In the genomic region with DNA sequence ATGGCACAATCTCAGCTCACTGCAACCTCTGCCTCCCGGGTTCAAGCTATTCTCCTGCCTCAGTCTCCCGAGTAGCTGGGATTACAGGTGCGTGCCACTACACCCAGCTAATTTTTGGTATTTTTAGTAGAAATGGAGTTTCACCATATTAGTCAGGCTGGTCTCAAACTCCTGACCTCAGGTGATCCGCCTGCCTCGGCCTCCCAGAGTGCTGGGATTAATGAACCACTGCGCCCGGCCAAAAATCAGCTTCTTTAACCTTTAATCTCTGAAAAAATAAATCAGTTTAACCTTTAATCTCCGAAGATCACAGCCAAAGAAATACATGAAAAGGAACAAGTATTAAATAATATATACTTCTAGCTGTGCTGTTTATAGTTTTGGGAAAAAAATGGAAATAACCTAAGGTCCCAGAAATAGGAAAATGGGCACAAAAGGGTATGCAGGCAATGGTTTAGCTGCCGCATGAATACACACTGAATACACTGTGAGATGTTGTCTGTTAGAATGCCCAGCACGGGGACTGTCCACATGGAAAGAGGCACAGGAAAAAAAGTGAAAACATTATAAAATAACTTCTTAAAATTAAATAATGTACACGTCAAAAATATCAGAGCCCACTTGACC, we compare ENCODE assay signal across 9 cellular contexts. TPM values are rescaled to one million over a fixed set of nuclear protein-coding genes. Genes with fewer than 3 reads are reported as not detected.
DNase-seq lines count a peak whose midpoint lies in the region; ATAC-seq lines count a peak whose summit lies in the region.
"Had no signal": no experiment of that assay in that cellular context is flagged by ENCODE, and none has a peak within 500 bp of the region (broad histone marks: within the 10 kb centered on the region; RNA-seq: fewer than 3 reads in every experiment).

No MANE protein-coding gene starts in this region.

- peaks cover 39% of the 10 kb centered on the region for H3K4me1 Mint-ChIP-seq in stimulated activated naive CD8-positive, alpha-beta T cell treated with anti-CD3 and anti-CD28 coated beads, Interleukin-15, Interleukin-2, amounts not matched to agents 100 ng/mL and 50 ng/mL, for 24 hours (ENCODE audit: low read depth)
- peaks cover 27% of the 10 kb centered on the region for H3K4me1 Mint-ChIP-seq in activated T-helper 2 cell treated with anti-CD3 and anti-CD28 coated beads, Interferon-gamma antibody, Interleukin-2, Interleukin-4, amounts not matched to agents 10 μg/mL and 5 μg/mL and 100 μg/mL, durations not matched to agents 14 hours and 24 hours and 36 hours (ENCODE audit: low read depth)
- H3K4me1 Mint-ChIP-seq in memory B cell = peaks cover 22% of the 10 kb centered on the region

- DNase-seq in stimulated activated naive CD8-positive, alpha-beta T cell treated with anti-CD3 and anti-CD28 coated beads, Interleukin-15, Interleukin-2, amounts not matched to agents 100 U/mL and 50 U/mL, for 24 hours = no peak
- DNase-seq in activated T-helper 2 cell treated with anti-CD3 and anti-CD28 coated beads, Interferon-gamma antibody, Interleukin-2, Interleukin-4, amounts not matched to agents 10 μg/mL and 5 μg/mL and 100 μg/mL, durations not matched to agents 14 hours and 24 hours and 36 hours (ENCODE audit: low spot score) = no peak
- DNase-seq in memory B cell (ENCODE audit: low spot score in 2 of 2) (no peak), G401 (ENCODE audit: low spot score) (no peak)
- DNase-seq in stimulated activated CD4-positive, alpha-beta T cell treated with anti-CD3 and anti-CD28 coated beads, Interleukin-4, amount 100 ng/mL, for 4 hours = no peak
- DNase-seq: NCI-H1092 treated with DMSO at 0.1 percent for 48 hours had no signal

- peaks cover 26% of the 10 kb centered on the region for H3K36me3 Mint-ChIP-seq in stimulated activated naive CD8-positive, alpha-beta T cell treated with anti-CD3 and anti-CD28 coated beads, Interleukin-15, Interleukin-2, amounts not matched to agents 100 ng/mL and 50 ng/mL, for 24 hours (ENCODE audit: low read depth)
- peaks cover 30% of the 10 kb centered on the region for H3K36me3 Mint-ChIP-seq in activated T-helper 2 cell treated with anti-CD3 and anti-CD28 coated beads, Interferon-gamma antibody, Interleukin-2, Interleukin-4, amounts not matched to agents 10 μg/mL and 5 μg/mL and 100 μg/mL, durations not matched to agents 14 hours and 24 hours and 36 hours (ENCODE audit: low read depth)
- H3K36me3 Mint-ChIP-seq in memory B cell = peaks cover 12% of the 10 kb centered on the region

- peak overlapping the region; percentile 91 for H3K4me3 Mint-ChIP-seq in stimulated activated naive CD8-positive, alpha-beta T cell treated with anti-CD3 and anti-CD28 coated beads, Interleukin-15, Interleukin-2, amounts not matched to agents 100 ng/mL and 50 ng/mL, for 24 hours
- H3K4me3 Mint-ChIP-seq in activated T-helper 2 cell treated with anti-CD3 and anti-CD28 coated beads, Interferon-gamma antibody, Interleukin-2, Interleukin-4, amounts not matched to agents 10 μg/mL and 5 μg/mL and 100 μg/mL, durations not matched to agents 14 hours and 24 hours and 36 hours (ENCODE audit: low read depth) = peak overlapping the region; percentile 90
- peak overlapping the region; percentile 58 for H3K4me3 Mint-ChIP-seq in memory B cell

- in situ Hi-C loops in G401 (cut with HindIII; ENCODE audit: low sequenced_read_pairs) = no loop called here

- ATAC-seq in stimulated activated naive CD8-positive, alpha-beta T cell treated with anti-CD3 and anti-CD28 coated beads, Interleukin-15, Interleukin-2, amounts not matched to agents 100 U/mL and 50 U/mL, for 24 hours = no peak
- no peak for ATAC-seq in memory B cell (ENCODE audit: low read depth)
- no peak for ATAC-seq in HG02970 (IDR thresholded peaks at IDR 0.05; ENCODE audit: low FRiP score, unreplicated experiment)
- no peak for ATAC-seq in HG03342 (IDR thresholded peaks at IDR 0.05; ENCODE audit: unreplicated experiment)

- intact Hi-C loops in activated T-helper 2 cell treated with anti-CD3 and anti-CD28 coated beads, Interferon-gamma antibody, Interleukin-2, Interleukin-4, amounts not matched to agents 10 μg/mL and 5 μg/mL and 100 μg/mL, durations not matched to agents 14 hours and 24 hours and 36 hours (cut with micrococcal nuclease) = no loop called here

- H3K27me3 Mint-ChIP-seq in stimulated activated naive CD8-positive, alpha-beta T cell treated with anti-CD3 and anti-CD28 coated beads, Interleukin-15, Interleukin-2, amounts not matched to agents 100 ng/mL and 50 ng/mL, for 24 hours = no peaks in the 10 kb centered on the region
- no peaks in the 10 kb centered on the region for H3K27me3 Mint-ChIP-seq in activated T-helper 2 cell treated with anti-CD3 and anti-CD28 coated beads, Interferon-gamma antibody, Interleukin-2, Interleukin-4, amounts not matched to agents 10 μg/mL and 5 μg/mL and 100 μg/mL, durations not matched to agents 14 hours and 24 hours and 36 hours (ENCODE audit: low read depth)
- no peaks in the 10 kb centered on the region for H3K27me3 Mint-ChIP-seq in memory B cell

- no peaks in the 10 kb centered on the region for H3K9me3 Mint-ChIP-seq in stimulated activated naive CD8-positive, alpha-beta T cell treated with anti-CD3 and anti-CD28 coated beads, Interleukin-15, Interleukin-2, amounts not matched to agents 100 ng/mL and 50 ng/mL, for 24 hours
- no peaks in the 10 kb centered on the region for H3K9me3 Mint-ChIP-seq in activated T-helper 2 cell treated with anti-CD3 and anti-CD28 coated beads, Interferon-gamma antibody, Interleukin-2, Interleukin-4, amounts not matched to agents 10 μg/mL and 5 μg/mL and 100 μg/mL, durations not matched to agents 14 hours and 24 hours and 36 hours
- H3K9me3 Mint-ChIP-seq in memory B cell = no peaks in the 10 kb centered on the region

- H3K27ac Mint-ChIP-seq in stimulated activated naive CD8-positive, alpha-beta T cell treated with anti-CD3 and anti-CD28 coated beads, Interleukin-15, Interleukin-2, amounts not matched to agents 100 ng/mL and 50 ng/mL, for 24 hours = peak overlapping the region; percentile 31
- H3K27ac Mint-ChIP-seq in activated T-helper 2 cell treated with anti-CD3 and anti-CD28 coated beads, Interferon-gamma antibody, Interleukin-2, Interleukin-4, amounts not matched to agents 10 μg/mL and 5 μg/mL and 100 μg/mL, durations not matched to agents 14 hours and 24 hours and 36 hours = no peak overlapping the region
- no peak overlapping the region for H3K27ac Mint-ChIP-seq in memory B cell

RNA-seq across cellular contexts. Expression of a gene that starts 1.6 kb away (rescaled TPM):
- total RNA-seq in activated T-helper 2 cell treated with anti-CD3 and anti-CD28 coated beads, Interferon-gamma antibody, Interleukin-2, Interleukin-4, amounts not matched to agents 10 μg/mL and 5 μg/mL and 100 μg/mL, durations not matched to agents 14 hours and 24 hours and 36 hours = 42.5 and 45.6 TPM in 2 replicates
- 159 and 203 TPM in 2 replicates for total RNA-seq in G401 (2014; rRNA removed; shearing (Covaris generic))

RNA-seq across cellular contexts. Expression of a gene that starts 29.9 kb away (rescaled TPM):
- 72.0 and 73.0 TPM in 2 replicates for total RNA-seq in activated T-helper 2 cell treated with anti-CD3 and anti-CD28 coated beads, Interferon-gamma antibody, Interleukin-2, Interleukin-4, amounts not matched to agents 10 μg/mL and 5 μg/mL and 100 μg/mL, durations not matched to agents 14 hours and 24 hours and 36 hours
- total RNA-seq in G401 (2014; rRNA removed; shearing (Covaris generic)) = 128 and 147 TPM in 2 replicates
